Comparison of ENCODE assay signal across 3 cellular contexts in genomic region chr17:11996722-11997146, GRCh38.
TF ChIP-seq lines count a peak whose summit lies in the region.

No MANE protein-coding gene starts in this region.

TF ChIP-seq in SK-N-SH, 30 proteins besides CTCF, POLR2A, EP300 and RAD21:
- no peak for TF ChIP-seq TAF1 (IDR thresholded peaks at IDR 0.05; ENCODE audit: borderline replicate concordance, low read depth, low read length)
- no peak for TF ChIP-seq RCOR1 (IDR thresholded peaks at IDR 0.05; ENCODE audit: low read length)
- TF ChIP-seq GATA2 (CRISPR knock-in tag; IDR thresholded peaks at IDR 0.05) = 0 out of 2 replicates have a peak, but pooled peaks have one; percentile 3
- no peak for TF ChIP-seq FOSL2 (IDR thresholded peaks at IDR 0.05; ENCODE audit: borderline replicate concordance, low read depth)
- TF ChIP-seq FOXJ3 (CRISPR knock-in tag; IDR thresholded peaks at IDR 0.05) = no peak
- no peak for TF ChIP-seq SIN3A (IDR thresholded peaks at IDR 0.05; ENCODE audit: borderline replicate concordance, low read depth, low read length)
TF ChIP-seq in SK-N-SH: peak in this region for 1.

TF ChIP-seq in SK-N-SH treated with all-trans-retinoic acid at 6 μM for 48 hours, 23 proteins besides CTCF, POLR2A, EP300 and RAD21:
- TF ChIP-seq BACH2 (CRISPR knock-in tag; IDR thresholded peaks at IDR 0.05; ENCODE audit: borderline replicate concordance) = no peak
- no peak for TF ChIP-seq ZNF8 (CRISPR knock-in tag; IDR thresholded peaks at IDR 0.05)
- no peak for TF ChIP-seq ZNF70 (CRISPR knock-in tag; IDR thresholded peaks at IDR 0.05)
- no peak for TF ChIP-seq POU6F1 (CRISPR knock-in tag; IDR thresholded peaks at IDR 0.05; ENCODE audit: borderline replicate concordance, low read depth)
- no peak for TF ChIP-seq ZC3H10 (CRISPR knock-in tag; IDR thresholded peaks at IDR 0.05)
- no peak for TF ChIP-seq TSHZ2 (CRISPR knock-in tag; IDR thresholded peaks at IDR 0.05)
- no peak for TF ChIP-seq TOX (CRISPR knock-in tag; IDR thresholded peaks at IDR 0.05; ENCODE audit: borderline replicate concordance)
- TF ChIP-seq ESRRG (CRISPR knock-in tag; IDR thresholded peaks at IDR 0.05) = no peak
- no peak for TF ChIP-seq TCF4 (CRISPR knock-in tag; IDR thresholded peaks at IDR 0.05; ENCODE audit: borderline replicate concordance)
- no peak for TF ChIP-seq GLIS3 (CRISPR knock-in tag; IDR thresholded peaks at IDR 0.05)
- no peak for TF ChIP-seq CREB5 (CRISPR knock-in tag; IDR thresholded peaks at IDR 0.05; ENCODE audit: low read depth)
- no peak for TF ChIP-seq ARNTL (CRISPR knock-in tag; IDR thresholded peaks at IDR 0.05; ENCODE audit: borderline replicate concordance, low read depth)
- no peak for TF ChIP-seq ISL1 (CRISPR knock-in tag; IDR thresholded peaks at IDR 0.05)
- TF ChIP-seq CSDC2 (CRISPR knock-in tag; IDR thresholded peaks at IDR 0.05) = no peak
- TF ChIP-seq SNAI2 (CRISPR knock-in tag; IDR thresholded peaks at IDR 0.05) = no peak
- TF ChIP-seq ZFP3 (CRISPR knock-in tag; IDR thresholded peaks at IDR 0.05) = no peak
- no peak for TF ChIP-seq CSRNP3 (CRISPR knock-in tag; IDR thresholded peaks at IDR 0.05)
- TF ChIP-seq PATZ1 (CRISPR knock-in tag; IDR thresholded peaks at IDR 0.05; ENCODE audit: borderline replicate concordance) = no peak
- no peak for TF ChIP-seq OSR1 (CRISPR knock-in tag; IDR thresholded peaks at IDR 0.05)

TF ChIP-seq in H1, 55 proteins besides CTCF, POLR2A, EP300 and RAD21:
- no peak for TF ChIP-seq E2F6 (IDR thresholded peaks at IDR 0.05)
- TF ChIP-seq TAF7 (optimal IDR thresholded peaks at IDR 0.05; ENCODE audit: borderline replicate concordance, low read depth, low read length) = no peak
- no peak for TF ChIP-seq RFX5 (IDR thresholded peaks at IDR 0.05; ENCODE audit: borderline replicate concordance, low read depth, low read length)
- no peak for TF ChIP-seq CHD2 (IDR thresholded peaks at IDR 0.05; ENCODE audit: low read length)
- TF ChIP-seq SP2 (IDR thresholded peaks at IDR 0.05; ENCODE audit: low read length) = no peak
- no peak for TF ChIP-seq EZH2 (IDR thresholded peaks at IDR 0.05; ENCODE audit: low read depth, low read length, severe bottlenecking)
- TF ChIP-seq SRF (IDR thresholded peaks at IDR 0.05; ENCODE audit: low read depth, low read length) = no peak
- TF ChIP-seq SIX5 (IDR thresholded peaks at IDR 0.05; ENCODE audit: low read depth, low read length) = no peak
- TF ChIP-seq CHD1 (IDR thresholded peaks at IDR 0.05; ENCODE audit: low read depth, low read length) = no peak
- no peak for TF ChIP-seq CREB1 (IDR thresholded peaks at IDR 0.05)
- TF ChIP-seq KDM1A (IDR thresholded peaks at IDR 0.05; ENCODE audit: borderline replicate concordance, low read length) = no peak
